Comparison of ENCODE assay signal across 1 cellular context in the genomic region with DNA sequence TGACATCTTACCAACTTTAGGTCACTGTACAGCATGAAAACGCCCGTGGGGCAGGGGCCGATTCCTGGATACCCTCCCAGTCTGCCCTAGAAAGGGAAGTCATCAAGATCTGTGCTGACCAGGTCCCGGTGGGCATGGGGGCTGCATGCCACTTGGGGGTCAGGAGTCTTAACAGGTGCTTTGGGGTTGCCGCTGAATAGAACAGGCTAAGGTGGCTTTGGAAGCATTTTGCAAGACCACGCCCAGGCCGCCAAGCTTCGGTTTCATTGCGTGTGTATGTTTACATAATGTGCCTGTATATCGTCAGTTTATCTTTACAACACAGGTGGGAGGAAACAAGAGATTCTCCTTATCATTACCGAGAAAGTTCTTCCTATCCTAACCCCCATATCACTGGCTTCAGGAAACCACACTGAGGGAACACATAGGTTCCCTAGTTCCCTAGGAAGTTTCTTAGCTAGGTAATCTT.
TF ChIP-seq lines count a peak whose summit lies in the region.

No MANE protein-coding gene starts in this region.

TF ChIP-seq in endothelial cell of umbilical vein, 7 proteins besides CTCF, POLR2A, EP300 and RAD21:
- no peak for TF ChIP-seq GATA2 (IDR thresholded peaks at IDR 0.05; ENCODE audit: insufficient read depth, insufficient read length, low read depth, low read length)
- TF ChIP-seq MYC (IDR thresholded peaks at IDR 0.05; ENCODE audit: low read depth, low read length), result no peak
- TF ChIP-seq MAX (IDR thresholded peaks at IDR 0.05; ENCODE audit: insufficient read depth, insufficient read length), result no peak
- TF ChIP-seq POLR2AphosphoS5 (IDR thresholded peaks at IDR 0.05; ENCODE audit: insufficient read depth, low read depth, low read length), result no peak
- TF ChIP-seq FOS (IDR thresholded peaks at IDR 0.05; ENCODE audit: borderline replicate concordance, insufficient read depth, low read length), result no peak
- no peak for TF ChIP-seq EZH2 (IDR thresholded peaks at IDR 0.05; ENCODE audit: borderline replicate concordance, low read depth, low read length, severe bottlenecking)
- no peak for TF ChIP-seq JUN (IDR thresholded peaks at IDR 0.05; ENCODE audit: borderline replicate concordance, insufficient read depth, insufficient read length, low read depth)
